ENCODE assay signal across 8 cellular contexts in genomic region chr2:169221745-169222369, GRCh38.
A peak's percentile ranks its signal among the peaks of the same experiment; 100 is the strongest.
DNase-seq lines count a peak whose midpoint lies in the region; ATAC-seq, FAIRE-seq and TF ChIP-seq lines count a peak whose summit lies in the region.

No MANE protein-coding gene starts in this region.

- H3K9me3 ChIP-seq in DND-41 (ENCODE audit: insufficient read depth, low read length, severe bottlenecking), result no peaks in the 10 kb centered on the region
- H3K9me3 ChIP-seq in Loucy (ENCODE audit: insufficient read depth, low read depth, low read length), result no peaks in the 10 kb centered on the region
- no peaks in the 10 kb centered on the region for H3K9me3 ChIP-seq in K562 (replicated peaks; ENCODE audit: control insufficient read depth, insufficient read depth, low read depth, low read length)

- no peak overlapping the region for H3K27ac ChIP-seq in DND-41 (ENCODE audit: low read length)
- no peak overlapping the region for H3K27ac ChIP-seq in K562 (ENCODE audit: extremely low read depth, low read depth, low read length)

- H3F3A ChIP-seq in Loucy (ENCODE audit: low read depth), result no peaks in the 10 kb centered on the region

- in situ Hi-C loops in K562 (cut with MboI), result loop anchor here (5.0 to 10.0 kb wide), 2 partner anchors 110 to 877 kb away; no protein-coding TSS in a partner anchor

- H3K27me3 ChIP-seq in DND-41 (ENCODE audit: insufficient read depth, low read length, poor library complexity), result peaks cover 10% of the 10 kb centered on the region
- H3K27me3 ChIP-seq in Loucy (ENCODE audit: insufficient read depth, low read length, poor library complexity, severe bottlenecking), result no peaks in the 10 kb centered on the region
- no peaks in the 10 kb centered on the region for H3K27me3 ChIP-seq in K562 (ENCODE audit: control insufficient read depth in 2 of 2, insufficient read depth in 2 of 2, low read length in 2 of 2)

- no peaks in the 10 kb centered on the region for H3K79me2 ChIP-seq in DND-41 (ENCODE audit: insufficient read depth, low read length)
- no peaks in the 10 kb centered on the region for H3K79me2 ChIP-seq in Loucy (ENCODE audit: insufficient read depth, low read length)
- no peaks in the 10 kb centered on the region for H3K79me2 ChIP-seq in K562 (ENCODE audit: control insufficient read depth, insufficient read depth, low read length)

- H2AFZ ChIP-seq in DND-41 (ENCODE audit: low read depth, low read length), result no peak overlapping the region
- peak overlapping the region; percentile 24; the same call in 1 of the 2 replicates for H2AFZ ChIP-seq in Loucy (ENCODE audit: low read length)
- H2AFZ ChIP-seq in K562 (ENCODE audit: low read depth, low read length), result peak overlapping the region; percentile 58

- no peaks in the 10 kb centered on the region for H3K9me2 ChIP-seq in Loucy (replicated peaks; ENCODE audit: low read depth, low read length)

- intact Hi-C loops in K562 (cut with micrococcal nuclease), result loop anchor here (1.0 to 10.0 kb wide), 6 partner anchors 90 to 875 kb away; no protein-coding TSS in a partner anchor

- BruUV-seq in K562 (replicated peaks; lab: Mats Ljungman, UMichigan), result no TSS peak

- ATAC-seq in DND-41 (ENCODE audit: insufficient read depth, low read depth) (no peak), K562 (peak; percentile 87), GM18909 (IDR thresholded peaks at IDR 0.05; ENCODE audit: poor library complexity, unreplicated experiment) (no peak), GM18870 (IDR thresholded peaks at IDR 0.05; ENCODE audit: unreplicated experiment) (no peak)

- TF ChIP-seq CTCF in DND-41 (IDR thresholded peaks at IDR 0.05; ENCODE audit: borderline replicate concordance, extremely low read depth, low read length, poor library complexity, severe bottlenecking) (peak; percentile 41), Loucy (conservative IDR thresholded peaks at IDR 0.05; ENCODE audit: low read length) (peak; percentile 79), K562 (IDR thresholded peaks at IDR 0.05 in 2 of 3, conservative IDR thresholded peaks at IDR 0.05 in 1 of 3; ENCODE audit: insufficient read depth in 2 of 3, low read depth in 1 of 3, low read length in 3 of 3) (peak; percentile 57 to 84 (median 63); a peak in 5 of 6 replicates)

- CTCF ChIA-PET in K562 (lab: Yijun Ruan, JAX; ENCODE audit: low intra/inter-chr PET ratio), result interaction anchor here (0.8 to 2.3 kb wide), 6 partner anchors 11 to 448 kb away, joined by 3 to 19 read pairs (median 5); no protein-coding TSS in a partner anchor

- no peaks in the 10 kb centered on the region for H3K4me1 ChIP-seq in DND-41 (ENCODE audit: insufficient read depth, low read length)
- H3K4me1 ChIP-seq in Loucy (ENCODE audit: insufficient read depth, low read length, poor library complexity, severe bottlenecking), result peaks cover 6% of the 10 kb centered on the region
- peaks cover 0 to 2% of the 10 kb centered on the region in 2 experiments; a peak in 1 of 5 replicates for H3K4me1 ChIP-seq in K562 (replicated peaks in 1 of 2; ENCODE audit: control insufficient read depth in 2 of 2, insufficient read depth in 2 of 2, low read length in 2 of 2)

- H3K4me2 ChIP-seq in DND-41 (ENCODE audit: insufficient read depth, low read length) (no peak overlapping the region), Loucy (ENCODE audit: low read depth, low read length, poor library complexity, severe bottlenecking) (no peak overlapping the region), K562 (ENCODE audit: insufficient read depth, low read length) (no peak overlapping the region)

- DNase-seq in DND-41 (no peak), K562 (ENCODE audit: extremely low read depth in 1 of 4, low spot score in 3 of 4) (peak; percentile 24 to 71 (median 42)), medulla oblongata (ENCODE audit: extremely low spot score) (peak; percentile 47)
- DNase-seq in activated CD4-positive, alpha-beta T cell treated with anti-CD3 and anti-CD28 coated beads, Interleukin-2, amount 50 U/mL, for 4 hours, result no peak
- DNase-seq in stimulated activated CD4-positive, alpha-beta T cell treated with anti-CD3 and anti-CD28 coated beads, Interleukin-15, amount 100 ng/mL, for 24 hours, result no peak

- H3K4me3 ChIP-seq in DND-41 (ENCODE audit: low read depth in 1 of 2, low read length in 2 of 2) (no peak overlapping the region), Loucy (ENCODE audit: low read length, poor library complexity, severe bottlenecking) (no peak overlapping the region), K562 (no peak overlapping the region)

- no peak for TF ChIP-seq EP300 in K562 (IDR thresholded peaks at IDR 0.05; ENCODE audit: low read length)

- H3K9ac ChIP-seq in DND-41 (ENCODE audit: low read depth, low read length), result no peak overlapping the region
- H3K9ac ChIP-seq in Loucy (ENCODE audit: low read depth, low read length, poor library complexity, severe bottlenecking), result no peak overlapping the region
- H3K9ac ChIP-seq in K562 (ENCODE audit: insufficient read depth in 1 of 2, low read depth in 2 of 2, low read length in 2 of 2), result no peak overlapping the region

- POLR2A ChIA-PET in K562 (lab: Yijun Ruan, JAX), result interaction anchor here (0.6 to 1.4 kb wide), 7 partner anchors 16 to 568 kb away, joined by 3 to 4 read pairs (median 3); no protein-coding TSS in a partner anchor

- H3K36me3 ChIP-seq in DND-41 (ENCODE audit: insufficient read depth, low read length) (no peaks in the 10 kb centered on the region), Loucy (ENCODE audit: insufficient read depth, low read length) (no peaks in the 10 kb centered on the region), K562 (ENCODE audit: control insufficient read depth, insufficient read depth, low read length) (no peaks in the 10 kb centered on the region)

- TF ChIP-seq POLR2A in K562 (conservative IDR thresholded peaks at IDR 0.05), result no peak

- peak; percentile 93 to 95 for TF ChIP-seq RAD21 in K562 (CRISPR knock-in tag; conservative IDR thresholded peaks at IDR 0.05 in 1 of 2, IDR thresholded peaks at IDR 0.05 in 1 of 2)

- FAIRE-seq in K562 (lab: Jason Lieb, UNC), result no peak

- WGBS in K562 (ENCODE audit: insufficient coverage, low coverage, missing lambda C conversion rate), result 10% methylated on average over 5 of the region's 5 CpGs

- no peaks in the 10 kb centered on the region for H3K9me1 ChIP-seq in K562 (ENCODE audit: control insufficient read depth, insufficient read depth, low read length)

- no peaks in the 10 kb centered on the region for H4K20me1 ChIP-seq in DND-41 (ENCODE audit: insufficient read depth, low read length)
- H4K20me1 ChIP-seq in Loucy (ENCODE audit: insufficient read depth, low read length, poor library complexity, severe bottlenecking), result no peaks in the 10 kb centered on the region
- no peaks in the 10 kb centered on the region for H4K20me1 ChIP-seq in K562 (replicated peaks; ENCODE audit: control insufficient read depth, insufficient read depth, low read length)

Comparison
In these comparisons a context has a peak if more than half of its experiments do, and no peak if none do; other contexts are left out.
1. DNase-seq: peak in K562 (4 of 4) and medulla oblongata (single experiment); none in DND-41 (single experiment), activated CD4-positive, alpha-beta T cell treated with anti-CD3 and anti-CD28 coated beads, Interleukin-2, amount 50 U/mL, for 4 hours (0 of 2) and stimulated activated CD4-positive, alpha-beta T cell treated with anti-CD3 and anti-CD28 coated beads, Interleukin-15, amount 100 ng/mL, for 24 hours (single experiment).
2. Peak in every context shown above with its lines, with median percentiles within 50 percentile points of each other: CTCF ChIP-seq.